1 cellular context compared by ENCODE assay signal in genomic region chr19:46670874-46671273, GRCh38.
TF ChIP-seq lines count a peak whose summit lies in the region.

No MANE protein-coding gene starts in this region.

TF ChIP-seq in IMR-90, 13 proteins besides CTCF, POLR2A, EP300 and RAD21:
- TF ChIP-seq CEBPB (IDR thresholded peaks at IDR 0.05; ENCODE audit: low read depth, low read length) (no peak), FOS (IDR thresholded peaks at IDR 0.05; ENCODE audit: low read depth, low read length) (0 out of 2 replicates have a peak, but pooled peaks have one; percentile 11), RFX5 (IDR thresholded peaks at IDR 0.05; ENCODE audit: low read depth, low read length) (no peak), MAFK (IDR thresholded peaks at IDR 0.05; ENCODE audit: low read depth, low read length) (no peak), USF2 (IDR thresholded peaks at IDR 0.05; ENCODE audit: low read depth, low read length) (no peak), NFE2L2 (IDR thresholded peaks at IDR 0.05; ENCODE audit: low read depth, low read length) (no peak), ELK1 (IDR thresholded peaks at IDR 0.05; ENCODE audit: borderline replicate concordance, low read depth, low read length) (no peak)
